In the genomic region with DNA sequence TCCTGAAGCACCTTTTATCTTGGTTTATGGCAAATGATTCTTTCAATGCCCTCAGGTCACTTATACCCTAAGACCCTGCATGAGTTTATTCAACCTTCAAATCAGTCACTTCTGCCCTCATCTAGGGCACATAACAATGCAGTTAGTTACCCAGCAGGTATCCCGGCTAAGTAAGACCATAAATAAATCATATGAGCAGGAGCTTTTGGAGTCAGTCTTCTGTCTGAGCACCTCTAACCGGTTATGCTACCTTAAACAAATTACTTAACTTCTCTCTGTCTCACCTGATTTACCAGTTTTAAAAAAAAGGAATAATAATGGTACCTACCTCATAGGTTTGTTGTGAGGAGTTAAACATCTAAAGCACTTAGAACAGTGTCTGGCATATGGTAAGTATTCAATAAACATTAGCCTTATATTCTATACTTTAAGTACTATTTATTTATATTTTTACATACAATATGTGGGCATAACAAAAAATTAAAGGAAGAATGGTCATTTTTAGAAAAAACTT, we compare ENCODE assay signal across 1 cellular context. TPM values are rescaled to one million over a fixed set of nuclear protein-coding genes. Genes with fewer than 3 reads are reported as not detected.
"Had no signal": no experiment of that assay in that cellular context is flagged by ENCODE, and none has a peak within 500 bp of the region (broad histone marks: within the 10 kb centered on the region; RNA-seq: fewer than 3 reads in every experiment).

No MANE protein-coding gene starts in this region.

RNA-seq across cellular contexts. Expression of a gene that starts 16.9 kb away (rescaled TPM):
- total RNA-seq: left ventricle myocardium inferior had no signal
